Comparison of ENCODE assay signal across 10 cellular contexts in the genomic region with DNA sequence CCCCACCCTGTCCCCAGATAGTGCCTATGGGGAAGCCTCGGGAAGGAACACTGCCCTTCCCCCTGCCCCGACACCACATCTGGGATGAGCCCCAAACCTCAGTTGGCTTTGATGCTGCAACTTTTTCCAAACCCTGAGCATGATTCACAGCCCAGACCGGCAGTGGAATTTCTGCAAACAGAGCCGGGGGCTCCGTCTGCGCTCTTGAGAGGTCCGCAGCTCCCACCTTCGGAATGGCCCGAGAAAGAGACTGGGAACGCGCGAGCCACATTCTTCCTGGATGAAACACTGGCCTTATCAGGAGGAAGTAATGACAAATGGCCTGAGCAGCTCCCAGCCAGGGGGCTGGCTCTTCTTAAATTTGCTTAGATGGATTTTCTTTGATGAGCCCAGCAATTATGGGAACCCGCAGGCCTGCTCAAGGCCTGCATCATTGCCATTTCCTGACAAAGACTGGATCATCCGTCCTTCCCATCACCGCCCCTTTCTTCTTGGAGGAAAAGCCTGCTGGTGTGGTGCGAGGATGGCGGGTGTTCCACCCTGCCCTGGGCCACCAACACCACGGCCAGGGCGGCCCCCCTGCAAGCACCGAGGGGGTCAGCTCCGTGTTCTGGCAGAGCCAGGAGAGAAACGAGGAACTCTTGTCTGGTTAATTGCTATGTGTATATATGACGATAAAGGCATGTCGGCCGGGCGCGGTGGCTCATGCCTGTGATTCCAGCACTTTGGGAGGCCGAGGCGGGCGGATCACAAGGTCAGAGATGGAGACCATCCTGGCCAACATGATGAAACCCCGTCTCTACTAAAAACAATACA. TPM values are rescaled to one million over a fixed set of nuclear protein-coding genes. Genes with fewer than 3 reads are reported as not detected.
A peak's percentile ranks its signal among the peaks of the same experiment; 100 is the strongest.
DNase-seq lines count a peak whose midpoint lies in the region; ATAC-seq and TF ChIP-seq lines count a peak whose summit lies in the region.
"Had no signal": no experiment of that assay in that cellular context is flagged by ENCODE, and none has a peak within 500 bp of the region (broad histone marks: within the 10 kb centered on the region; RNA-seq: fewer than 3 reads in every experiment).

No MANE protein-coding gene starts in this region.

- WGBS in lung, 2 donors = 58 to 75% methylated on average over 31 of the region's 31 CpGs

- H3K27ac Mint-ChIP-seq in chondrocyte (ENCODE audit: unreplicated experiment) = peak overlapping the region; percentile 94
- no peak overlapping the region for H3K27ac Mint-ChIP-seq in activated T-helper 1 cell treated with anti-CD3 and anti-CD28 coated beads, Interleukin-12 subunit alpha, Interleukin-12 subunit beta, Interleukin-2, Interleukin-4 antibody, amounts not matched to agents 30 ng/mL and 10 ng/mL and 1 ng/mL, durations not matched to agents 14 hours and 24 hours and 36 hours
- H3K27ac Mint-ChIP-seq: activated naive CD4-positive, alpha-beta T cell treated with anti-CD3 and anti-CD28 coated beads, Interleukin-2, amount 50 U/mL, for 24 hours had no signal

- H3K36me3 Mint-ChIP-seq in chondrocyte (ENCODE audit: low read depth) = no peaks in the 10 kb centered on the region
- no peaks in the 10 kb centered on the region for H3K36me3 Mint-ChIP-seq in activated T-helper 1 cell treated with anti-CD3 and anti-CD28 coated beads, Interleukin-12 subunit alpha, Interleukin-12 subunit beta, Interleukin-2, Interleukin-4 antibody, amounts not matched to agents 30 ng/mL and 10 ng/mL and 1 ng/mL, durations not matched to agents 14 hours and 24 hours and 36 hours (ENCODE audit: low read depth)
- H3K36me3 Mint-ChIP-seq: activated naive CD4-positive, alpha-beta T cell treated with anti-CD3 and anti-CD28 coated beads, Interleukin-2, amount 50 U/mL, for 24 hours had no signal

- H3K36me3 ChIP-seq in left ventricle myocardium inferior = no peaks in the 10 kb centered on the region
- H3K36me3 ChIP-seq in lung (ENCODE audit: control insufficient read depth in 2 of 2, insufficient read depth in 2 of 2, low read length in 2 of 2) = no peaks in the 10 kb centered on the region
- H3K36me3 ChIP-seq: BLaER1 had no signal

- H3K4me3 ChIP-seq in left ventricle myocardium inferior = no peak overlapping the region
- no peak overlapping the region for H3K4me3 ChIP-seq in lung
- H3K4me3 ChIP-seq: BLaER1 had no signal

- DNase-seq in Right ventricle myocardium inferior (ENCODE audit: missing footprints) (no peak), left ventricle myocardium inferior (no peak), chondrocyte (ENCODE audit: low spot score) (no peak), lung (ENCODE audit: low spot score) (peak; percentile 36), left colon (no peak)
- DNase-seq in stimulated activated CD4-positive, alpha-beta T cell treated with anti-CD3 and anti-CD28 coated beads, Interleukin-2, amount 100 ng/mL, for 48 hours = no peak
- no peak for DNase-seq in activated T-helper 1 cell treated with anti-CD3 and anti-CD28 coated beads, Interleukin-12 subunit alpha, Interleukin-12 subunit beta, Interleukin-2, Interleukin-4 antibody, amounts not matched to agents 30 ng/mL and 10 ng/mL and 1 ng/mL, durations not matched to agents 14 hours and 24 hours and 36 hours (ENCODE audit: low spot score)
- DNase-seq in effector CD4-positive, alpha-beta T cell = no peak

- H3K9me3 Mint-ChIP-seq in chondrocyte (ENCODE audit: low read depth) = no peaks in the 10 kb centered on the region
- H3K9me3 Mint-ChIP-seq in activated T-helper 1 cell treated with anti-CD3 and anti-CD28 coated beads, Interleukin-12 subunit alpha, Interleukin-12 subunit beta, Interleukin-2, Interleukin-4 antibody, amounts not matched to agents 30 ng/mL and 10 ng/mL and 1 ng/mL, durations not matched to agents 14 hours and 24 hours and 36 hours = peaks cover 5% of the 10 kb centered on the region
- H3K9me3 Mint-ChIP-seq: activated naive CD4-positive, alpha-beta T cell treated with anti-CD3 and anti-CD28 coated beads, Interleukin-2, amount 50 U/mL, for 24 hours had no signal

- peaks cover 5% of the 10 kb centered on the region for H3K4me1 ChIP-seq in left ventricle myocardium inferior
- H3K4me1 ChIP-seq in lung (ENCODE audit: control insufficient read depth in 2 of 2, insufficient read depth in 2 of 2, low read length in 2 of 2) = no peaks in the 10 kb centered on the region

- intact Hi-C loops in Right ventricle myocardium inferior (cut with DNase I) = no loop called here
- intact Hi-C loops in left ventricle myocardium inferior (cut with micrococcal nuclease) = no loop called here
- intact Hi-C loops in activated T-helper 1 cell treated with anti-CD3 and anti-CD28 coated beads, Interleukin-12 subunit alpha, Interleukin-12 subunit beta, Interleukin-2, Interleukin-4 antibody, amounts not matched to agents 30 ng/mL and 10 ng/mL and 1 ng/mL, durations not matched to agents 14 hours and 24 hours and 36 hours (cut with micrococcal nuclease) = no loop called here
- intact Hi-C loops in left colon (cut with DNase I, micrococcal nuclease) = no loop called here

- H3K9me3 ChIP-seq in left ventricle myocardium inferior (replicated peaks) = no peaks in the 10 kb centered on the region
- peaks cover 0 to 3% of the 10 kb centered on the region in 2 donors for H3K9me3 ChIP-seq in lung (ENCODE audit: control insufficient read depth in 2 of 2, insufficient read depth in 1 of 2, low read length in 1 of 2)

- no peaks in the 10 kb centered on the region for H3K27me3 Mint-ChIP-seq in chondrocyte (ENCODE audit: low read depth)
- H3K27me3 Mint-ChIP-seq in activated T-helper 1 cell treated with anti-CD3 and anti-CD28 coated beads, Interleukin-12 subunit alpha, Interleukin-12 subunit beta, Interleukin-2, Interleukin-4 antibody, amounts not matched to agents 30 ng/mL and 10 ng/mL and 1 ng/mL, durations not matched to agents 14 hours and 24 hours and 36 hours (ENCODE audit: insufficient read depth) = no peaks in the 10 kb centered on the region
- H3K27me3 Mint-ChIP-seq: activated naive CD4-positive, alpha-beta T cell treated with anti-CD3 and anti-CD28 coated beads, Interleukin-2, amount 50 U/mL, for 24 hours had no signal

- TF ChIP-seq CTCF in left ventricle myocardium inferior (IDR thresholded peaks at IDR 0.05; ENCODE audit: borderline replicate concordance) (no peak), chondrocyte (IDR thresholded peaks at IDR 0.05) (no peak), lung (IDR thresholded peaks at IDR 0.05; ENCODE audit: control extremely low read depth, extremely low read depth) (no peak)

- ATAC-seq in Right ventricle myocardium inferior = peak; percentile 17
- peak; percentile 86 for ATAC-seq in lung (ENCODE audit: insufficient read depth, low FRiP score)
- no peak for ATAC-seq in left colon

- H3K4me3 Mint-ChIP-seq in chondrocyte (ENCODE audit: unreplicated experiment) = no peak overlapping the region
- H3K4me3 Mint-ChIP-seq in activated T-helper 1 cell treated with anti-CD3 and anti-CD28 coated beads, Interleukin-12 subunit alpha, Interleukin-12 subunit beta, Interleukin-2, Interleukin-4 antibody, amounts not matched to agents 30 ng/mL and 10 ng/mL and 1 ng/mL, durations not matched to agents 14 hours and 24 hours and 36 hours = no peak overlapping the region
- H3K4me3 Mint-ChIP-seq: activated naive CD4-positive, alpha-beta T cell treated with anti-CD3 and anti-CD28 coated beads, Interleukin-2, amount 50 U/mL, for 24 hours had no signal

- peaks cover 60% of the 10 kb centered on the region for H3K4me1 Mint-ChIP-seq in chondrocyte (ENCODE audit: low read depth)
- H3K4me1 Mint-ChIP-seq in activated T-helper 1 cell treated with anti-CD3 and anti-CD28 coated beads, Interleukin-12 subunit alpha, Interleukin-12 subunit beta, Interleukin-2, Interleukin-4 antibody, amounts not matched to agents 30 ng/mL and 10 ng/mL and 1 ng/mL, durations not matched to agents 14 hours and 24 hours and 36 hours (ENCODE audit: low read depth) = no peaks in the 10 kb centered on the region
- H3K4me1 Mint-ChIP-seq: activated naive CD4-positive, alpha-beta T cell treated with anti-CD3 and anti-CD28 coated beads, Interleukin-2, amount 50 U/mL, for 24 hours had no signal

- H3K27me3 ChIP-seq in left ventricle myocardium inferior (ENCODE audit: low read depth) (peaks cover 50% of the 10 kb centered on the region), lung (ENCODE audit: control insufficient read depth, insufficient read depth) (no peaks in the 10 kb centered on the region)
- H3K27me3 ChIP-seq: BLaER1 had no signal

- H3K27ac ChIP-seq in left ventricle myocardium inferior (replicated peaks) = no peak overlapping the region
- peak overlapping the region in 1 of 2 donors; percentile 13 for H3K27ac ChIP-seq in lung (ENCODE audit: low read depth in 1 of 2, low read length in 1 of 2)
- H3K27ac ChIP-seq: BLaER1 had no signal

RNA-seq across cellular contexts. Expression of gene COL5A1, which starts 38.8 kb away (rescaled TPM):
- total RNA-seq in Right ventricle myocardium inferior = 18.7 TPM
- total RNA-seq in left ventricle myocardium inferior = 13.9 TPM
- total RNA-seq in chondrocyte = 2,235 to 2,410 TPM (median 2,315 TPM) in 3 replicates
- 100 to 1,000 TPM in 1 of 2 donors, 10 to 100 TPM in 1; 96.6 to 169 TPM for total RNA-seq in lung
- 10 to 100 TPM; 12.2 to 34.1 TPM for polyA plus RNA-seq in lung
- not detected in 2 replicates for total RNA-seq in activated T-helper 1 cell treated with anti-CD3 and anti-CD28 coated beads, Interleukin-12 subunit alpha, Interleukin-12 subunit beta, Interleukin-2, Interleukin-4 antibody, amounts not matched to agents 30 ng/mL and 10 ng/mL and 1 ng/mL, durations not matched to agents 14 hours and 24 hours and 36 hours
- total RNA-seq in left colon = 10 to 100 TPM in 1 of 2 donors, 1 to 10 TPM in 1; 5.3 to 17.8 TPM

Comparison
In these comparisons a context has a peak if more than half of its experiments do, and no peak if none do; other contexts are left out.
1. RNA of gene COL5A1, which starts 38.8 kb away (total RNA-seq): 2,235 to 2,410 TPM in chondrocyte; 96.6 to 169 TPM in lung, 18.7 TPM in Right ventricle myocardium inferior (single experiment), 5.3 to 17.8 TPM in left colon, 13.9 TPM in left ventricle myocardium inferior (single experiment) and not detected in activated T-helper 1 cell treated with anti-CD3 and anti-CD28 coated beads, Interleukin-12 subunit alpha, Interleukin-12 subunit beta, Interleukin-2, Interleukin-4 antibody, amounts not matched to agents 30 ng/mL and 10 ng/mL and 1 ng/mL, durations not matched to agents 14 hours and 24 hours and 36 hours; every median in the first group is over 10 times any median in the second.